16 cellular contexts compared by ENCODE assay signal in the genomic region with DNA sequence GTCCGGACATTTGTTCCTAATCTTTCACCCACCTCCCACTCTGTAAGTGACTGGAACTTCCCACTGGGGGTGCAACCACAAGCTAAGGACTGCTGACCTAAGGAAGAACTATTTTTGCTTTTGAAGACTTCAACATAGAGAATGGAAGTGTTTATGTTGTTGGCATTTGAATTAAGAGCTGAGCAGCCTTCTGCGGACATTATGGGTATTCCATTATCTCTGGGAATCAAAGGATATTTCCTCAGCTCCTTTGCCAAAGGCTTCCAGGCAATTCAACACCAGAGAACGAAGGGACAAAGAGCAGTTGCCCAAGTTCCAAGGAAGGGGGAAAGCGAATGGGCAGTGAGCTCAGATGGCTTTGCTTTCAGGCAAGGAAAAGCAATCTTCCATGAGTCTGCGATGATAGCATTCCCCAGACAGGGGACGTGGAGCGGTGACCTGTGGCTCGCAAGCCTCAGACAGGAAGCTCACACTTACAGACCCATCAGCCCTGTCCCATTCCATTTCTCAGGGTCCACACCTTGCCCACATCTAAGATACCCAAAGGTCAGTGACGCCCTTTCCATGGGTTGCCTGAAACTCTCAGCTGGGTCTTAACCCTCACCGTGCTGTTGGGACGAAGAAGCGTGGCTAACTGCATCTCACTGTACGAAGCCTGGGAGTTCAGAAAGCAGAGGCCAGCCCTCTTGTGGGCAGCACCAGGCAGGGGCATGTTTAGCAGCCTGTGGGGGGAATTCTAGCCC.
DNase-seq lines count a peak whose midpoint lies in the region; ATAC-seq, FAIRE-seq and TF ChIP-seq lines count a peak whose summit lies in the region.
"Had no signal": no experiment of that assay in that cellular context is flagged by ENCODE, and none has a peak within 500 bp of the region (broad histone marks: within the 10 kb centered on the region; RNA-seq: fewer than 3 reads in every experiment).

No MANE protein-coding gene starts in this region.

- H3K36me3 ChIP-seq in Panc1 (ENCODE audit: control insufficient read depth, insufficient read depth, low read length) (no peaks in the 10 kb centered on the region), mesendoderm (ENCODE audit: control insufficient read depth, insufficient read depth, low read length) (no peaks in the 10 kb centered on the region), smooth muscle cell (ENCODE audit: low read depth) (no peaks in the 10 kb centered on the region)
- H3K36me3 ChIP-seq: HAP-1, WERI-Rb-1 had no signal

- BruUV-seq in Panc1 (replicated peaks; lab: Mats Ljungman, UMichigan): no TSS peak

- H3K23ac ChIP-seq in H9 (ENCODE audit: insufficient read length, low read depth, low read length) (no peak overlapping the region), mesendoderm (ENCODE audit: low read length) (no peak overlapping the region)

- POLR2A ChIA-PET in Panc1 (lab: Charles Lee): no interaction called here

- DNase-seq in H9 (no peak), Panc1 (ENCODE audit: low read depth, low spot score) (no peak), mesendoderm (peak; percentile 33), smooth muscle cell (lab: John Stamatoyannopoulos, UW; ENCODE audit: unreplicated experiment) (no peak), GM20000 (ENCODE audit: low spot score) (no peak), HTR-8/SVneo (ENCODE audit: insufficient read length, low spot score) (no peak), omental fat pad (ENCODE audit: low spot score) (no peak)
- DNase-seq in effector CD8-positive, alpha-beta T cell (lab: John Stamatoyannopoulos, UW): no peak
- DNase-seq: activated naive CD8-positive, alpha-beta T cell treated with anti-CD3 and anti-CD28 coated beads for 36 hours; caudate nucleus; NCI-H2107; stimulated activated naive CD8-positive, alpha-beta T cell treated with anti-CD3 and anti-CD28 coated beads, Interleukin-15, amount 100 ng/mL, for 72 hours; SW 1271; WERI-Rb-1 had no signal

- peaks cover 2% of the 10 kb centered on the region for H4K20me1 ChIP-seq in H9 (ENCODE audit: control insufficient read depth, insufficient read depth, insufficient read length)
- H4K20me1 ChIP-seq in smooth muscle cell (ENCODE audit: low read depth): no peaks in the 10 kb centered on the region

- peaks cover 60% of the 10 kb centered on the region for H3F3A ChIP-seq in smooth muscle cell (ENCODE audit: low read depth)

- H2BK5ac ChIP-seq in H9 (ENCODE audit: insufficient read length, low read length) (no peak overlapping the region), mesendoderm (ENCODE audit: low read length) (no peak overlapping the region)

- H3K4me3 Mint-ChIP-seq in H9: no peak overlapping the region
- H3K4me3 Mint-ChIP-seq: activated CD8-positive, alpha-beta T cell treated with anti-CD3 and anti-CD28 coated beads for 36 hours; activated naive CD8-positive, alpha-beta T cell treated with anti-CD3 and anti-CD28 coated beads for 36 hours; stimulated activated naive CD8-positive, alpha-beta T cell treated with anti-CD3 and anti-CD28 coated beads, Interleukin-15, amount 100 ng/mL, for 72 hours had no signal

- intact Hi-C loops in Panc1 (cut with micrococcal nuclease; ENCODE audit: unreplicated experiment): no loop called here

- H3K4me1 ChIP-seq in H9 (ENCODE audit: insufficient read depth, low read length) (peaks cover 14% of the 10 kb centered on the region), Panc1 (ENCODE audit: control insufficient read depth, insufficient read depth, low read length) (peaks cover 18% of the 10 kb centered on the region), mesendoderm (ENCODE audit: control insufficient read depth, low read depth, low read length) (peaks cover 7% of the 10 kb centered on the region), smooth muscle cell (ENCODE audit: low read depth) (peaks cover 35% of the 10 kb centered on the region)
- H3K4me1 ChIP-seq: HAP-1 had no signal

- H4K8ac ChIP-seq in H9 (replicated peaks; ENCODE audit: insufficient read length, low read depth, low read length) (no peak overlapping the region), mesendoderm (ENCODE audit: low read depth, low read length) (no peak overlapping the region)

- H3K56ac ChIP-seq in H9 (ENCODE audit: insufficient read length, low read depth, low read length) (no peak overlapping the region), mesendoderm (ENCODE audit: low read length) (no peak overlapping the region)

- H3K27me3 ChIP-seq in H9 (ENCODE audit: insufficient read depth, low read length): no peaks in the 10 kb centered on the region
- no peaks in the 10 kb centered on the region for H3K27me3 ChIP-seq in Panc1 (ENCODE audit: control insufficient read depth, insufficient read depth, low read length)
- no peaks in the 10 kb centered on the region for H3K27me3 ChIP-seq in mesendoderm (ENCODE audit: insufficient read depth, low read length, poor library complexity)
- no peaks in the 10 kb centered on the region for H3K27me3 ChIP-seq in smooth muscle cell (ENCODE audit: low read depth)

- no peak overlapping the region for H4K91ac ChIP-seq in H9 (ENCODE audit: insufficient read length, low read depth, low read length)

- H3K9me3 Mint-ChIP-seq in H9: peaks cover 13 to 15% of the 10 kb centered on the region in 2 experiments
- H3K9me3 Mint-ChIP-seq: activated CD8-positive, alpha-beta T cell treated with anti-CD3 and anti-CD28 coated beads for 36 hours; activated naive CD8-positive, alpha-beta T cell treated with anti-CD3 and anti-CD28 coated beads for 36 hours; stimulated activated naive CD8-positive, alpha-beta T cell treated with anti-CD3 and anti-CD28 coated beads, Interleukin-15, amount 100 ng/mL, for 72 hours had no signal

- H3K27me3 Mint-ChIP-seq in H9 (ENCODE audit: low read depth): peaks cover 6% of the 10 kb centered on the region
- H3K27me3 Mint-ChIP-seq: activated naive CD8-positive, alpha-beta T cell treated with anti-CD3 and anti-CD28 coated beads for 36 hours had no signal

- ATAC-seq in Panc1 (no peak; the same call in 1 of the 2 replicates), omental fat pad (ENCODE audit: low FRiP score) (no peak)

- H4K5ac ChIP-seq in H9 (ENCODE audit: insufficient read length, low read depth, low read length) (no peak overlapping the region), mesendoderm (ENCODE audit: low read length) (no peak overlapping the region)

- in situ Hi-C loops in Panc1 (cut with HindIII; ENCODE audit: low pct_unique_long_range_greater_than_20kb, low sequenced_read_pairs): no loop called here

- no peaks in the 10 kb centered on the region for H3K23me2 ChIP-seq in H9 (ENCODE audit: insufficient read length, low read depth, low read length, poor library complexity, severe bottlenecking)

- no peaks in the 10 kb centered on the region for H3K79me2 ChIP-seq in H9 (ENCODE audit: insufficient read depth, low read length)
- H3K79me2 ChIP-seq in mesendoderm (ENCODE audit: control insufficient read depth, insufficient read depth, low read length): no peaks in the 10 kb centered on the region
- no peaks in the 10 kb centered on the region for H3K79me2 ChIP-seq in smooth muscle cell (ENCODE audit: low read depth)

- peaks cover 10 to 13% (median 12%) of the 10 kb centered on the region in 3 experiments; a peak in 6 of 7 replicates for H3K36me3 Mint-ChIP-seq in H9 (ENCODE audit: insufficient read depth in 1 of 3, low read depth in 3 of 3)
- H3K36me3 Mint-ChIP-seq: activated naive CD8-positive, alpha-beta T cell treated with anti-CD3 and anti-CD28 coated beads for 36 hours had no signal

- H2BK120ac ChIP-seq in H9 (ENCODE audit: low read depth, low read length, poor library complexity, severe bottlenecking) (no peak overlapping the region), mesendoderm (ENCODE audit: low read depth, low read length) (no peak overlapping the region)

- H3K27ac Mint-ChIP-seq in H9: peak overlapping the region in 2 of 3 experiments; percentile 6 to 81; a peak in 3 of 7 replicates
- H3K27ac Mint-ChIP-seq: activated CD8-positive, alpha-beta T cell treated with anti-CD3 and anti-CD28 coated beads for 36 hours; activated naive CD8-positive, alpha-beta T cell treated with anti-CD3 and anti-CD28 coated beads for 36 hours; stimulated activated naive CD8-positive, alpha-beta T cell treated with anti-CD3 and anti-CD28 coated beads, Interleukin-15, amount 100 ng/mL, for 72 hours had no signal

- no peak overlapping the region for H2BK12ac ChIP-seq in H9 (ENCODE audit: insufficient read length, low read depth, low read length)

- H3K27ac ChIP-seq in H9 (ENCODE audit: insufficient read length, low read depth, low read length) (no peak overlapping the region), Panc1 (ENCODE audit: low read length) (peak overlapping the region; percentile 71), mesendoderm (ENCODE audit: low read depth, low read length) (no peak overlapping the region), smooth muscle cell (ENCODE audit: low read depth) (peak overlapping the region; percentile 90)
- H3K27ac ChIP-seq: WERI-Rb-1 had no signal

- H3T11ph ChIP-seq in H9 (ENCODE audit: low read length): no peak overlapping the region

- H3K18ac ChIP-seq in H9 (ENCODE audit: insufficient read length, low read depth, low read length) (no peak overlapping the region), mesendoderm (ENCODE audit: low read length) (no peak overlapping the region)

- no CpG with 5 or more reads among the region's 13 CpGs for WGBS in H9 (ENCODE audit: extremely low coverage, insufficient read length, low lambda C conversion rate)
- no CpG with 5 or more reads among the region's 13 CpGs for WGBS in mesendoderm (ENCODE audit: extremely low coverage, insufficient coverage, low lambda C conversion rate)
- 42% methylated on average over 13 of the region's 13 CpGs for WGBS in smooth muscle cell (ENCODE audit: low lambda C conversion rate)

- H3K4me3 ChIP-seq in Panc1 (ENCODE audit: low read depth in 2 of 2, low read length in 2 of 2) (no peak overlapping the region), mesendoderm (ENCODE audit: low read length) (no peak overlapping the region), smooth muscle cell (no peak overlapping the region)
- H3K4me3 ChIP-seq: HAP-1 had no signal

- no peak overlapping the region for H3K4me2 ChIP-seq in H9 (ENCODE audit: insufficient read depth, insufficient read length, low read length)
- H3K4me2 ChIP-seq in mesendoderm (ENCODE audit: low read length): no peak overlapping the region
- H3K4me2 ChIP-seq in smooth muscle cell: peak overlapping the region; percentile 11

- no peak overlapping the region for H2BK20ac ChIP-seq in H9 (ENCODE audit: low read depth, low read length, poor library complexity, severe bottlenecking)

- H3K4me1 Mint-ChIP-seq in H9: peaks cover 59 to 64% of the 10 kb centered on the region in 2 experiments
- H3K4me1 Mint-ChIP-seq: activated naive CD8-positive, alpha-beta T cell treated with anti-CD3 and anti-CD28 coated beads for 36 hours had no signal

- H2BK15ac ChIP-seq in H9 (ENCODE audit: low read depth, low read length) (no peak overlapping the region), mesendoderm (replicated peaks; ENCODE audit: low read depth) (no peak overlapping the region)

- H2AFZ ChIP-seq in H9 (ENCODE audit: low read length): no peak overlapping the region
- no peak overlapping the region for H2AFZ ChIP-seq in smooth muscle cell (ENCODE audit: low read depth)

- H3K4ac ChIP-seq in H9 (ENCODE audit: low read depth, low read length): no peak overlapping the region
- H3K4ac ChIP-seq in mesendoderm (ENCODE audit: low read depth, low read length): no peak overlapping the region

- no peak overlapping the region for H3K14ac ChIP-seq in H9 (ENCODE audit: insufficient read depth, low read length)

- H2AK5ac ChIP-seq in H9 (ENCODE audit: insufficient read length, low read length) (no peak overlapping the region), mesendoderm (ENCODE audit: low read length) (no peak overlapping the region)

- H3K9me3 ChIP-seq in H9 (ENCODE audit: control insufficient read depth, low read depth, low read length) (no peaks in the 10 kb centered on the region), Panc1 (ENCODE audit: control insufficient read depth, insufficient read depth, low read depth, low read length) (no peaks in the 10 kb centered on the region; the same call in 1 of the 2 replicates), smooth muscle cell (replicated peaks; ENCODE audit: low read depth) (no peaks in the 10 kb centered on the region)
- H3K9me3 ChIP-seq: HAP-1 had no signal

- no peak for TF ChIP-seq CTCF in H9 (conservative IDR thresholded peaks at IDR 0.05)
- TF ChIP-seq CTCF in Panc1 (IDR thresholded peaks at IDR 0.05): no peak
- TF ChIP-seq CTCF in smooth muscle cell (IDR thresholded peaks at IDR 0.05; ENCODE audit: borderline replicate concordance, insufficient read depth, poor library complexity, severe bottlenecking): no peak
- TF ChIP-seq CTCF in GM20000 (IDR thresholded peaks at IDR 0.05; ENCODE audit: extremely low read depth, missing control alignments): no peak
- TF ChIP-seq CTCF in omental fat pad (IDR thresholded peaks at IDR 0.05): no peak

- FAIRE-seq in HTR-8/SVneo (lab: Jason Lieb, UNC): no peak

- H3K9ac ChIP-seq in H9 (ENCODE audit: extremely low read depth, insufficient read length, low read length) (no peak overlapping the region), mesendoderm (ENCODE audit: low read length) (no peak overlapping the region), smooth muscle cell (ENCODE audit: low read depth) (peak overlapping the region; percentile 63)

- CTCF ChIA-PET in Panc1 (lab: Charles Lee): interaction anchor here (0.5 kb wide), 1 partner anchor 749 kb away, joined by 6 read pairs; no protein-coding TSS in a partner anchor

- H3K79me1 ChIP-seq in H9 (ENCODE audit: insufficient read depth, low read depth, low read length, poor library complexity, severe bottlenecking) (no peaks in the 10 kb centered on the region), mesendoderm (ENCODE audit: low read length) (no peaks in the 10 kb centered on the region)

Comparison
In these comparisons a context has a peak if more than half of its experiments do, and no peak if none do; other contexts are left out.
1. H3K27ac ChIP-seq: peak in Panc1 (single experiment) and smooth muscle cell (single experiment); none in H9 (single experiment) and mesendoderm (single experiment).